Comparison of ENCODE assay signal across 1 cellular context in genomic region chr2:74836675-74837401, GRCh38.
TF ChIP-seq lines count a peak whose summit lies in the region.

No MANE protein-coding gene starts in this region.

TF ChIP-seq in IMR-90, 13 proteins besides CTCF, POLR2A, EP300 and RAD21:
- TF ChIP-seq FOS (IDR thresholded peaks at IDR 0.05; ENCODE audit: low read depth, low read length) (no peak), MAFK (IDR thresholded peaks at IDR 0.05; ENCODE audit: low read depth, low read length) (no peak), SMC3 (IDR thresholded peaks at IDR 0.05; ENCODE audit: low read depth, low read length) (no peak), NFE2L2 (IDR thresholded peaks at IDR 0.05; ENCODE audit: low read depth, low read length) (no peak), RFX5 (IDR thresholded peaks at IDR 0.05; ENCODE audit: low read depth, low read length) (no peak), CEBPB (IDR thresholded peaks at IDR 0.05; ENCODE audit: low read depth, low read length) (no peak), USF2 (IDR thresholded peaks at IDR 0.05; ENCODE audit: low read depth, low read length) (no peak), CHD1 (IDR thresholded peaks at IDR 0.05; ENCODE audit: low read depth, low read length) (no peak), BHLHE40 (IDR thresholded peaks at IDR 0.05; ENCODE audit: low read depth, low read length) (no peak), RCOR1 (IDR thresholded peaks at IDR 0.05; ENCODE audit: insufficient replicate concordance, low read length) (no peak), MAZ (IDR thresholded peaks at IDR 0.05; ENCODE audit: borderline replicate concordance, low read depth, low read length) (no peak), ELK1 (IDR thresholded peaks at IDR 0.05; ENCODE audit: borderline replicate concordance, low read depth, low read length) (no peak)
